1 cellular context compared by ENCODE assay signal in genomic region chr22:41690476-41690875, GRCh38.
TF ChIP-seq lines count a peak whose summit lies in the region.

No MANE protein-coding gene starts in this region.

TF ChIP-seq in GM12878, 131 proteins besides CTCF, POLR2A, EP300 and RAD21:
- TF ChIP-seq MEF2A (IDR thresholded peaks at IDR 0.05; ENCODE audit: insufficient read depth, low read depth, low read length), result no peak
